In the genomic region with DNA sequence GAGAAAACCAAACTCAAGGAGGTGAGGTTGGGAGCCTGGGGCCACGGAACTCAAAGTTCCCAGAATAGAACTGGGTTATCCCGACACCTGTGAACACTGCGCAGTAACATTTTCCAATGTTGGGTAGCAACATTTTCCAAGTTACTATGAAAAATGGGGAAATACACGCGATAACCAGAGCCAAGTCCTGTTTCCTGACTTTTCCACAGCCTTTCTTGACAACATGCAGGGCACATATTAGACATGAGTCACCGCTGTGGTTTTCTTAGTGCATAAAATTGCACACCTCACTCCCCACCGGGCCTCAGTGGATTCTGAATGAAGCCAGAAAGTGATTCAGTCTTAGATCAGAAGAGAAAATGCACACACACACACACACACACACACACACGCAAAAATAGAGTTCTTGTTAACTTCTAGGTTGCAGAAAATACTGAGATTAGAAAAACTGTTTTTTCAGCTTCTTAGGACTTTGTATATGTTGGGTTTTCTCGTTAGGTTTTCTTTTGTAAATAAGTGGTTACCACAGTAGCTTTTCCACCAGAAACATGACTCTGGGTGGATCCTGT, we compare ENCODE assay signal across 8 cellular contexts.
DNase-seq lines count a peak whose midpoint lies in the region; ATAC-seq and TF ChIP-seq lines count a peak whose summit lies in the region.

No MANE protein-coding gene starts in this region.

- CTCF ChIA-PET in Panc1 (lab: Charles Lee): no interaction called here
- CTCF ChIA-PET in activated naive CD4-positive, alpha-beta T cell treated with anti-CD3 and anti-CD28 coated beads, Interleukin-2, amount 10 ng/mL, durations not matched to agents 7 days and 5 days (lab: Charles Lee): interaction anchor here (0.7 to 1.7 kb wide), 2 partner anchors 168 to 237 kb away, joined by 3 to 4 read pairs; no protein-coding TSS in a partner anchor

- H3K36me3 Mint-ChIP-seq in activated naive CD4-positive, alpha-beta T cell treated with anti-CD3 and anti-CD28 coated beads, Interleukin-2, amount 10 ng/mL, durations not matched to agents 7 days and 5 days: no peaks in the 10 kb centered on the region

- H3K9me3 ChIP-seq in Panc1 (ENCODE audit: control insufficient read depth, insufficient read depth, low read depth, low read length): no peaks in the 10 kb centered on the region
- no peaks in the 10 kb centered on the region for H3K9me3 ChIP-seq in esophagus squamous epithelium

- no peak overlapping the region for H3K27ac Mint-ChIP-seq in activated naive CD4-positive, alpha-beta T cell treated with anti-CD3 and anti-CD28 coated beads, Interleukin-2, amount 10 ng/mL, durations not matched to agents 7 days and 5 days

- DNase-seq in AG08396 (ENCODE audit: low spot score): peak; percentile 78
- peak; percentile 70 for DNase-seq in Panc1 (ENCODE audit: low read depth, low spot score)
- DNase-seq in activated naive CD4-positive, alpha-beta T cell treated with anti-CD3 and anti-CD28 coated beads, Interleukin-2, amount 10 ng/mL, durations not matched to agents 7 days and 5 days: peak; percentile 46
- DNase-seq in kidney tubule cell (ENCODE audit: low spot score): peak; percentile 96
- peak; percentile 70 for DNase-seq in stimulated activated naive CD8-positive, alpha-beta T cell treated with anti-CD3 and anti-CD28 coated beads, Interleukin-15, Interleukin-2, amounts not matched to agents 100 U/mL and 50 U/mL, for 24 hours
- no peak for DNase-seq in NCI-H1417 (lab: John Stamatoyannopoulos, UW)
- DNase-seq in esophagus squamous epithelium (lab: John Stamatoyannopoulos, UW): no peak
- no peak for DNase-seq in NCI-H748 treated with DMSO at 0.1 percent for 48 hours (lab: John Stamatoyannopoulos, UW)

- peaks cover 11% of the 10 kb centered on the region for H3K4me1 Mint-ChIP-seq in activated naive CD4-positive, alpha-beta T cell treated with anti-CD3 and anti-CD28 coated beads, Interleukin-2, amount 10 ng/mL, durations not matched to agents 7 days and 5 days

- H3K27ac ChIP-seq in Panc1 (ENCODE audit: low read length): no peak overlapping the region
- peak overlapping the region in 2 of 4 donors; percentile 24 to 64 for H3K27ac ChIP-seq in esophagus squamous epithelium

- H3K36me3 ChIP-seq in Panc1 (ENCODE audit: control insufficient read depth, insufficient read depth, low read length) (no peaks in the 10 kb centered on the region), esophagus squamous epithelium (no peaks in the 10 kb centered on the region)

- intact Hi-C loops in Panc1 (cut with micrococcal nuclease; ENCODE audit: unreplicated experiment) (no loop called here), esophagus squamous epithelium (cut with DNase I) (no loop called here)

- no peak overlapping the region for H3K4me3 Mint-ChIP-seq in activated naive CD4-positive, alpha-beta T cell treated with anti-CD3 and anti-CD28 coated beads, Interleukin-2, amount 10 ng/mL, durations not matched to agents 7 days and 5 days

- BruUV-seq in Panc1 (replicated peaks; lab: Mats Ljungman, UMichigan): no TSS peak

- POLR2A ChIA-PET in Panc1 (lab: Charles Lee): interaction anchor here (0.6 kb wide), 1 partner anchor 237 kb away, joined by 5 read pairs; no protein-coding TSS in a partner anchor

- H3K9me3 Mint-ChIP-seq in activated naive CD4-positive, alpha-beta T cell treated with anti-CD3 and anti-CD28 coated beads, Interleukin-2, amount 10 ng/mL, durations not matched to agents 7 days and 5 days: no peaks in the 10 kb centered on the region

- H3K4me3 ChIP-seq in Panc1 (ENCODE audit: low read depth in 2 of 2, low read length in 2 of 2): no peak overlapping the region
- no peak overlapping the region for H3K4me3 ChIP-seq in esophagus squamous epithelium

- H3K4me1 ChIP-seq in Panc1 (ENCODE audit: control insufficient read depth, insufficient read depth, low read length) (no peaks in the 10 kb centered on the region), esophagus squamous epithelium (peaks cover 6 to 64% (median 25%) of the 10 kb centered on the region in 3 donors)

- ATAC-seq in Panc1: peak; percentile 84
- peak; percentile 98 for ATAC-seq in stimulated activated naive CD8-positive, alpha-beta T cell treated with anti-CD3 and anti-CD28 coated beads, Interleukin-15, Interleukin-2, amounts not matched to agents 100 U/mL and 50 U/mL, for 24 hours

- in situ Hi-C loops in Panc1 (cut with HindIII; ENCODE audit: low pct_unique_long_range_greater_than_20kb, low sequenced_read_pairs): no loop called here

- WGBS in esophagus squamous epithelium, 2 donors: 14 to 22% methylated on average over 9 of the region's 9 CpGs

- no peaks in the 10 kb centered on the region for H3K27me3 Mint-ChIP-seq in activated naive CD4-positive, alpha-beta T cell treated with anti-CD3 and anti-CD28 coated beads, Interleukin-2, amount 10 ng/mL, durations not matched to agents 7 days and 5 days

- no peak for TF ChIP-seq POLR2A in esophagus squamous epithelium (IDR thresholded peaks at IDR 0.05)

- TF ChIP-seq CTCF in Panc1 (IDR thresholded peaks at IDR 0.05) (no peak), esophagus squamous epithelium (IDR thresholded peaks at IDR 0.05) (no peak)

- H3K27me3 ChIP-seq in Panc1 (ENCODE audit: control insufficient read depth, insufficient read depth, low read length) (no peaks in the 10 kb centered on the region), esophagus squamous epithelium (no peaks in the 10 kb centered on the region)

Comparison
In these comparisons a context has a peak if more than half of its experiments do, and no peak if none do; other contexts are left out.
1. DNase-seq: peak in AG08396 (single experiment), Panc1 (single experiment), activated naive CD4-positive, alpha-beta T cell treated with anti-CD3 and anti-CD28 coated beads, Interleukin-2, amount 10 ng/mL, durations not matched to agents 7 days and 5 days (single experiment), kidney tubule cell (single experiment) and stimulated activated naive CD8-positive, alpha-beta T cell treated with anti-CD3 and anti-CD28 coated beads, Interleukin-15, Interleukin-2, amounts not matched to agents 100 U/mL and 50 U/mL, for 24 hours (single experiment); none in NCI-H1417 (0 of 3), esophagus squamous epithelium (single experiment) and NCI-H748 treated with DMSO at 0.1 percent for 48 hours (single experiment).